15 cellular contexts compared by ENCODE assay signal in the genomic region with DNA sequence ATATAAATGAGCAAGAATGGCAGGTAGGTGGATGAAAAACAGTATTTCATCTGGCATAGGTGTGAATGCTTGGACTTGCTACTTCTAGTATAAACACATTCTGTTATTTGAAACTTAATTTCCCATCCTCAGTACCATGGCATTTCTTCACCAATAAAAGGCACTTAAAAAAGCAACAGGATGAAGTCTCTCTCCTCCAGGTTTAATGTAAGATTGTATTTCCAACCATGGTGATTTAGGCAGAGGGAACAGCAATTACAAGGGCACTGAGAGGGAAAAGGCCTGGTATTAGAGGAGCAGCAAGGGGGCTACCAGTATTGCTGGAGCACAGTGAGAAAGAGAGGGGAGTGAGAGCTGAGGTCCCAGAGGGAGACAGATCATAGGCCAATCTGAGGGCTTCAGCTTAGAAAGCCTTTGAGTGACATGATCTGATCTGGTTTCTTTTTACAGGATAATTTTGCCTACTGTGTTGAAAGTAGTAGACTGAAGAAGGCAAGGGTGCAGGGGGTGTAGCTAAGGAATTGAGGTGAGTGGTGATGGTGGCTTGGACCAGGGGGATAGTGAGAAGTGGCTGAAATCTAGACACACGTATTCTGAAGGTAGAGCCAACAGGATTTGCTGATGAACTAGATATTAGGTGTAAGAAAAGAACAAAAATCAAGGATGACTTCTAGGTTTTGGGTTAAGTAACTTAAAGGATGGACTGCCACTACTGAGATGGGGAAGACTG.
A peak's percentile ranks its signal among the peaks of the same experiment; 100 is the strongest.
DNase-seq lines count a peak whose midpoint lies in the region; ATAC-seq and TF ChIP-seq lines count a peak whose summit lies in the region.
"Had no signal": no experiment of that assay in that cellular context is flagged by ENCODE, and none has a peak within 500 bp of the region (broad histone marks: within the 10 kb centered on the region; RNA-seq: fewer than 3 reads in every experiment).

No MANE protein-coding gene starts in this region.

- H3K9me3 ChIP-seq in DOHH2 (ENCODE audit: control insufficient read depth, insufficient read depth, low read length) (no peaks in the 10 kb centered on the region), MM.1S (replicated peaks; ENCODE audit: insufficient read depth, low read length) (no peaks in the 10 kb centered on the region), ascending aorta (no peaks in the 10 kb centered on the region), neutrophil (no peaks in the 10 kb centered on the region), stomach (no peaks in the 10 kb centered on the region)
- H3K9me3 ChIP-seq: mucosa of descending colon, SJCRH30 had no signal

- no peak for ATAC-seq in HG02938 (IDR thresholded peaks at IDR 0.05; ENCODE audit: unreplicated experiment)

- H4K20me1 ChIP-seq in DOHH2 (ENCODE audit: control insufficient read depth, insufficient read depth, low read depth, low read length) (no peaks in the 10 kb centered on the region), MM.1S (ENCODE audit: insufficient read depth, low read length) (no peaks in the 10 kb centered on the region)

- peaks cover 4% of the 10 kb centered on the region; the same call in 1 of the 2 replicates for H3F3A ChIP-seq in DOHH2 (ENCODE audit: control insufficient read depth, insufficient read depth)
- peaks cover 50% of the 10 kb centered on the region for H3F3A ChIP-seq in MM.1S (ENCODE audit: insufficient read depth, low read length)

- H3K4me3 ChIP-seq in DOHH2 (ENCODE audit: low read length): peak overlapping the region; percentile 63
- H3K4me3 ChIP-seq in MM.1S (ENCODE audit: low read length): no peak overlapping the region
- H3K4me3 ChIP-seq in ascending aorta: no peak overlapping the region
- H3K4me3 ChIP-seq in neutrophil (ENCODE audit: low read depth in 1 of 2, low read length in 1 of 2): peak overlapping the region in 1 of 2 experiments; percentile 40
- no peak overlapping the region for H3K4me3 ChIP-seq in stomach
- H3K4me3 ChIP-seq: mucosa of descending colon, SJCRH30 had no signal

- intact Hi-C loops in ascending aorta (cut with DNase I) (no loop called here), stomach (cut with DNase I; ENCODE audit: low total_unique reads) (no loop called here)

- no peak for TF ChIP-seq POLR2A in stomach (IDR thresholded peaks at IDR 0.05)

- TF ChIP-seq EP300 in stomach (IDR thresholded peaks at IDR 0.05): no peak

- no peaks in the 10 kb centered on the region for H3K9me2 ChIP-seq in DOHH2 (replicated peaks; ENCODE audit: control insufficient read depth, low read length)
- H3K9me2 ChIP-seq in MM.1S (replicated peaks; ENCODE audit: insufficient read depth, low read length): no peaks in the 10 kb centered on the region

- H3K36me3 ChIP-seq in DOHH2 (ENCODE audit: control insufficient read depth, low read length) (no peaks in the 10 kb centered on the region; the same call in 1 of the 2 replicates), MM.1S (replicated peaks; ENCODE audit: insufficient read depth, low read length) (no peaks in the 10 kb centered on the region), ascending aorta (no peaks in the 10 kb centered on the region), neutrophil (no peaks in the 10 kb centered on the region), stomach (no peaks in the 10 kb centered on the region)
- H3K36me3 ChIP-seq: SJCRH30, WERI-Rb-1 had no signal

- H2AFZ ChIP-seq in MM.1S (ENCODE audit: low read length): no peak overlapping the region

- peak overlapping the region; percentile 74 for H3K4me2 ChIP-seq in DOHH2 (ENCODE audit: low read length)
- peak overlapping the region; percentile 52 for H3K4me2 ChIP-seq in MM.1S (ENCODE audit: low read depth, low read length)

- DNase-seq in MM.1S: peak; percentile 18
- DNase-seq in ascending aorta (ENCODE audit: low spot score in 2 of 2): no peak
- no peak for DNase-seq in stomach
- DNase-seq in superior temporal gyrus (ENCODE audit: extremely low spot score): no peak
- DNase-seq: effector memory CD4-positive, alpha-beta T cell; foreskin fibroblast; islet precursor cell; mucosa of descending colon; NCI-H146; SJCRH30; stimulated activated CD4-positive, alpha-beta T cell treated with anti-CD3 and anti-CD28 coated beads, Interleukin-2, amount 100 ng/mL, for 24 hours; WERI-Rb-1 had no signal

- TF ChIP-seq CTCF in DOHH2 (IDR thresholded peaks at IDR 0.05; ENCODE audit: low read depth, low read length, poor library complexity, severe bottlenecking): no peak
- no peak for TF ChIP-seq CTCF in MM.1S (IDR thresholded peaks at IDR 0.05; ENCODE audit: low read length)
- TF ChIP-seq CTCF in ascending aorta (IDR thresholded peaks at IDR 0.05): no peak
- TF ChIP-seq CTCF in neutrophil (IDR thresholded peaks at IDR 0.05): no peak
- no peak for TF ChIP-seq CTCF in stomach (IDR thresholded peaks at IDR 0.05)

- H3K27ac ChIP-seq in DOHH2 (ENCODE audit: low read depth, low read length) (peak overlapping the region; percentile 55), MM.1S (ENCODE audit: low read length) (peak overlapping the region; percentile 62), ascending aorta (peak overlapping the region; percentile 70 to 75), neutrophil (peak overlapping the region; percentile 92), stomach (no peak overlapping the region)
- H3K27ac ChIP-seq: SJCRH30, WERI-Rb-1 had no signal

- 84 to 100% (median 87%) methylated on average over 1 of the region's 1 CpG for WGBS in stomach, 5 donors

- no peaks in the 10 kb centered on the region for H3K27me3 ChIP-seq in DOHH2 (ENCODE audit: control insufficient read depth, low read length)
- no peaks in the 10 kb centered on the region for H3K27me3 ChIP-seq in MM.1S (replicated peaks; ENCODE audit: insufficient read depth, low read length)
- no peaks in the 10 kb centered on the region for H3K27me3 ChIP-seq in ascending aorta
- no peaks in the 10 kb centered on the region for H3K27me3 ChIP-seq in neutrophil
- H3K27me3 ChIP-seq in stomach: no peaks in the 10 kb centered on the region
- H3K27me3 ChIP-seq: SJCRH30 had no signal

- H3K4me1 ChIP-seq in DOHH2 (ENCODE audit: control insufficient read depth, low read length): peaks cover 50% of the 10 kb centered on the region
- peaks cover 52% of the 10 kb centered on the region for H3K4me1 ChIP-seq in MM.1S (ENCODE audit: low read length)
- peaks cover 0 to 21% of the 10 kb centered on the region in 2 donors for H3K4me1 ChIP-seq in ascending aorta
- H3K4me1 ChIP-seq in neutrophil (ENCODE audit: control insufficient read depth in 1 of 2, insufficient read depth in 1 of 2, low read depth in 1 of 2, low read length in 1 of 2): peaks cover 19 to 41% of the 10 kb centered on the region in 2 experiments
- H3K4me1 ChIP-seq in stomach: peaks cover 8 to 40% (median 25%) of the 10 kb centered on the region in 4 donors
- H3K4me1 ChIP-seq: SJCRH30 had no signal

- H3K9ac ChIP-seq in MM.1S (ENCODE audit: low read length): peak overlapping the region; percentile 32; the same call in 1 of the 2 replicates

- peaks cover 53% of the 10 kb centered on the region for H3K79me2 ChIP-seq in DOHH2 (ENCODE audit: control insufficient read depth, low read length)
- H3K79me2 ChIP-seq in MM.1S (ENCODE audit: low read length): peaks cover 39% of the 10 kb centered on the region

Comparison
In these comparisons a context has a peak if more than half of its experiments do, and no peak if none do; other contexts are left out.
1. H3K27ac ChIP-seq: peak in DOHH2 (single experiment), MM.1S (single experiment), ascending aorta (2 of 2) and neutrophil (single experiment); none in stomach (0 of 5).